In the genomic region with DNA sequence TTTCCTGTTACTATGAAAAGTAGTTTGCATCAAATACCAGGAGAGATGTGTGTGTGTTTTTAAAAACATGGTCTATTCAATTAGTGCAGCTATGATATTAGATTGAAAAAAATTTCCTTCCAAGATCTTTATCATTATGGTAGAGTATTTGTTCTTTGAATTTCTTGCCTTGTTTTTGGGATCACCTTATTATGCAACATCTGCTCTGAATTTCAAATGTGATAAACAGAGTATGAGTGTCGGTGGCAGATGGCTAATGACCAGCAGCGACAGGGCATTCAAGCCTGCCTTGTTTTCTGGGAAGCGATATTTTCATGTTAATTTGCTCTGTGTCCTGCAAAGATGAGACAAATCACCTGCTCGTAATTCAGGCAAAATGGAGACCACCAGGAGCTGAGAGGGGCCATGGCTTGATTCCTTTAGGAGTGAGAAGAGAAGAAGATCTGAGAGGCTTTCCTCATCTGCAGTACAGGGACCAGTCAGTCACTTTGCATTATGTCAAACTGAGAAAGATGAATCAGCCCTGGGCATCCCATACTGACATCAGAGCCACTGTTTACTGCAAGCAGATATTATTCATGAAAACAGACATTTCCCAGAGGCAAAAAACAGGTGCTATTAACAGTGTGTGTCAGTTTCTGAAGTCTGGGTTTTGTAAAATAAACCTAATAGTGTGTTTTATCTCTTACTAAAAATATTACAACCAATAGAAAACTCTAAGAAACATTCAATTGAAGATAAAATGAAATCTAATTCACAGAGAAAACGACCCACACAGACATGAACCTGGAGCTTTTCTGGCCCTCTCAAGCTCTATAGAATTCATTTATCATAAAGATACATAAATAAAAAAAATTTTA, we compare ENCODE assay signal across 9 cellular contexts.
DNase-seq lines count a peak whose midpoint lies in the region; ATAC-seq lines count a peak whose summit lies in the region.
"Had no signal": no experiment of that assay in that cellular context is flagged by ENCODE, and none has a peak within 500 bp of the region (broad histone marks: within the 10 kb centered on the region; RNA-seq: fewer than 3 reads in every experiment).

No MANE protein-coding gene starts in this region.

- peaks cover 65% of the 10 kb centered on the region for H3K36me3 Mint-ChIP-seq in activated CD4-positive, alpha-beta T cell treated with anti-CD3 and anti-CD28 coated beads, Interleukin-2, amount 10 ng/mL, durations not matched to agents 7 days and 5 days (ENCODE audit: low read depth)

- ATAC-seq in HG02840 (IDR thresholded peaks at IDR 0.05; ENCODE audit: low FRiP score, unreplicated experiment): peak; percentile 83

- CTCF ChIA-PET in activated CD4-positive, alpha-beta T cell treated with anti-CD3 and anti-CD28 coated beads, Interleukin-2, amount 10 ng/mL, durations not matched to agents 7 days and 5 days (lab: Charles Lee): interaction anchor here (0.6 to 2.3 kb wide), 2 partner anchors 13 to 14 kb away, joined by 4 to 5 read pairs; no protein-coding TSS in a partner anchor

- peaks cover 49% of the 10 kb centered on the region for H3K4me1 Mint-ChIP-seq in activated CD4-positive, alpha-beta T cell treated with anti-CD3 and anti-CD28 coated beads, Interleukin-2, amount 10 ng/mL, durations not matched to agents 7 days and 5 days

- H3K9me3 Mint-ChIP-seq in activated CD4-positive, alpha-beta T cell treated with anti-CD3 and anti-CD28 coated beads, Interleukin-2, amount 10 ng/mL, durations not matched to agents 7 days and 5 days: peaks cover 3% of the 10 kb centered on the region

- DNase-seq in activated CD4-positive, alpha-beta T cell treated with anti-CD3 and anti-CD28 coated beads, Interleukin-2, amount 10 ng/mL, durations not matched to agents 7 days and 5 days: peak; percentile 7
- DNase-seq in activated CD4-positive, alpha-beta T cell treated with anti-CD3 and anti-CD28 coated beads, Interleukin-2, amount 50 U/mL, for 1 hour: no peak
- DNase-seq in NCI-H748 treated with DMSO at 0.1 percent for 48 hours (lab: John Stamatoyannopoulos, UW) (peak; percentile 62), substantia nigra (lab: John Stamatoyannopoulos, UW) (peak in 10 of 49 donors; percentile 1 to 40 (median 18)), CD1c-positive myeloid dendritic cell (ENCODE audit: extremely low spot score) (no peak)
- no peak for DNase-seq in activated effector memory CD4-positive, alpha-beta T cell treated with anti-CD3 and anti-CD28 coated beads, Interleukin-2, amount 50 U/mL, for 16 hours

- peak overlapping the region; percentile 70 for H3K27ac ChIP-seq in cingulate gyrus (ENCODE audit: low read depth, low read length)
- H3K27ac ChIP-seq in substantia nigra (ENCODE audit: low read depth, low read length, poor library complexity, severe bottlenecking): peak overlapping the region; percentile 56
- H3K27ac ChIP-seq: neutrophil had no signal

- POLR2A ChIA-PET in activated CD4-positive, alpha-beta T cell treated with anti-CD3 and anti-CD28 coated beads, Interleukin-2, amount 10 ng/mL, durations not matched to agents 7 days and 5 days (lab: Charles Lee): no interaction called here

- no peak overlapping the region for H3K27ac Mint-ChIP-seq in activated CD4-positive, alpha-beta T cell treated with anti-CD3 and anti-CD28 coated beads, Interleukin-2, amount 10 ng/mL, durations not matched to agents 7 days and 5 days

- H3K27me3 Mint-ChIP-seq in activated CD4-positive, alpha-beta T cell treated with anti-CD3 and anti-CD28 coated beads, Interleukin-2, amount 10 ng/mL, durations not matched to agents 7 days and 5 days: no peaks in the 10 kb centered on the region

- H3K4me3 Mint-ChIP-seq in activated CD4-positive, alpha-beta T cell treated with anti-CD3 and anti-CD28 coated beads, Interleukin-2, amount 10 ng/mL, durations not matched to agents 7 days and 5 days: no peak overlapping the region

Comparison
In these comparisons a context has a peak if more than half of its experiments do, and no peak if none do; other contexts are left out.
1. DNase-seq: peak in activated CD4-positive, alpha-beta T cell treated with anti-CD3 and anti-CD28 coated beads, Interleukin-2, amount 10 ng/mL, durations not matched to agents 7 days and 5 days (single experiment) and NCI-H748 treated with DMSO at 0.1 percent for 48 hours (single experiment); none in activated CD4-positive, alpha-beta T cell treated with anti-CD3 and anti-CD28 coated beads, Interleukin-2, amount 50 U/mL, for 1 hour (single experiment), CD1c-positive myeloid dendritic cell (single experiment) and activated effector memory CD4-positive, alpha-beta T cell treated with anti-CD3 and anti-CD28 coated beads, Interleukin-2, amount 50 U/mL, for 16 hours (single experiment).